18 cellular contexts compared by ENCODE assay signal in the genomic region with DNA sequence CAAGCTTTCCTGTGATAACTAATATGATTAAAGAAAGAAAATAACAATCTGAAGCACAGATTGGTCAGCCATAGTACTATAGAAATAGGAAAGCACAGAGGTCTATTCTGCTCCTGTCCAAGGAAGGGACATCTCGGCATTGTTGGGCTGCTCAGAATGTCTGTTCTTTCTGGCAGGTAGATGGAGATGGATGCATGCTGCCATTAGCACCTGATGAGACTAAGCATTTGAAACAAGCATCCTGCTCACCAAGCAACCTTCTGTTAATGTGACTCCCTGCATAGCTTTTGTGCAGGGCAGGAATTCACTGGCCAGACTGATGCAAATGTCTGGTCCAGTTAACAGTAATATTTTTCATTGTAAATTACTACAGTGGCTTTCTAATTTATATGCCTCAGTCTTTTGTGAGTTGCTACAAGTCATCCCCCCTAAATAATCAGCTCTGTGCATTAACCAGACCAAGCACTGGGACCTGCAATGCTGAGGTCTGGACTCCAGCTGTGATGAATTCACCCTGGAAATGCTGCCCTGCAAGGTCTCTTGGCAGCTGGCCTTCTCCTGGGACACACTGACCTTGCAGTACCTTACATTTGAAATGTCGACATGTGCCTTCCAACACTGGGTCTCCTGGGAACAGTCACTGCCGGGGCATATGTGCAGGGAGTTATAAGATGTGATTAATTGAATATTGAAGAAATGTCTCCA.
"Had no signal": no experiment of that assay in that cellular context is flagged by ENCODE, and none has a peak within 500 bp of the region (broad histone marks: within the 10 kb centered on the region; RNA-seq: fewer than 3 reads in every experiment).

No MANE protein-coding gene starts in this region.

- H3K4me3 ChIP-seq: cardiac muscle cell, lower lobe of right lung, prostate gland, right lobe of liver, spleen, upper lobe of left lung had no signal

- H3K9me3 ChIP-seq: lower lobe of right lung, prostate gland, right lobe of liver, spleen, upper lobe of left lung had no signal

- H3K36me3 ChIP-seq: cardiac muscle cell, lower lobe of right lung, prostate gland, right lobe of liver, spleen, upper lobe of left lung had no signal

- DNase-seq: activated CD4-positive, alpha-beta T cell treated with anti-CD3 and anti-CD28 coated beads, Interleukin-2, amount 50 U/mL, for 4 hours; activated CD4-positive, CD25-positive, alpha-beta regulatory T cell treated with anti-CD3 and anti-CD28 coated beads, Interleukin-2, amount 50 U/mL, for 72 hours; activated effector memory CD4-positive, alpha-beta T cell treated with anti-CD3 and anti-CD28 coated beads, Interleukin-2, amount 50 U/mL, for 16 hours; activated T-cell treated with anti-CD3 and anti-CD28 coated beads, Interleukin-2, amount 50 U/mL, for 1 hour; cortex of kidney; effector memory CD8-positive, alpha-beta T cell; erythroblast; hypothalamus; immature natural killer cell; left cardiac atrium; lower lobe of right lung; right lobe of liver; spleen; stimulated activated CD4-positive, alpha-beta T cell treated with anti-CD3 and anti-CD28 coated beads, Interleukin-2, amount 100 ng/mL, for 24 hours; stimulated activated naive B cell treated with anti-CD40 and anti-IgM and Interleukin-4, amounts not matched to agents 10 μg/mL and 1 μg/mL and 100 μg/mL, for 72 hours; upper lobe of left lung had no signal

- H3K4me1 ChIP-seq: lower lobe of right lung, prostate gland, right lobe of liver, spleen, upper lobe of left lung had no signal

- H3K27me3 ChIP-seq: right lobe of liver, spleen, upper lobe of left lung had no signal

- H3K27ac ChIP-seq: cardiac muscle cell, lower lobe of right lung, prostate gland, right lobe of liver, spleen, upper lobe of left lung had no signal
